2 cellular contexts compared by ENCODE assay signal in genomic region chr16:85395207-85395912, GRCh38.
TF ChIP-seq lines count a peak whose summit lies in the region.

No MANE protein-coding gene starts in this region.

TF ChIP-seq in HCT116, 20 proteins besides CTCF, POLR2A, EP300 and RAD21 (continued from another document):
- TF ChIP-seq POLR2AphosphoS5 (IDR thresholded peaks at IDR 0.05; ENCODE audit: low read depth, low read length), result peak; percentile 54
- peak; percentile 37 for TF ChIP-seq ZBTB33 (IDR thresholded peaks at IDR 0.05; ENCODE audit: extremely low read depth, insufficient replicate concordance, low read length)

TF ChIP-seq in endothelial cell of umbilical vein, 7 proteins besides CTCF, POLR2A, EP300 and RAD21 (continued from another document):
- TF ChIP-seq, protein P1, sequence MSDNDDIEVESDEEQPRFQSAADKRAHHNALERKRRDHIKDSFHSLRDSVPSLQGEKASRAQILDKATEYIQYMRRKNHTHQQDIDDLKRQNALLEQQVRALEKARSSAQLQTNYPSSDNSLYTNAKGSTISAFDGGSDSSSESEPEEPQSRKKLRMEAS (IDR thresholded peaks at IDR 0.05; ENCODE audit: insufficient read depth, insufficient read length), result no peak
- TF ChIP-seq POLR2AphosphoS5 (IDR thresholded peaks at IDR 0.05; ENCODE audit: insufficient read depth, low read depth, low read length) (no peak), FOS (IDR thresholded peaks at IDR 0.05; ENCODE audit: borderline replicate concordance, insufficient read depth, low read length) (no peak), MYC (IDR thresholded peaks at IDR 0.05; ENCODE audit: low read depth, low read length) (no peak), EZH2 (IDR thresholded peaks at IDR 0.05; ENCODE audit: borderline replicate concordance, low read depth, low read length, severe bottlenecking) (no peak)
